1 cellular context compared by ENCODE assay signal in the genomic region with DNA sequence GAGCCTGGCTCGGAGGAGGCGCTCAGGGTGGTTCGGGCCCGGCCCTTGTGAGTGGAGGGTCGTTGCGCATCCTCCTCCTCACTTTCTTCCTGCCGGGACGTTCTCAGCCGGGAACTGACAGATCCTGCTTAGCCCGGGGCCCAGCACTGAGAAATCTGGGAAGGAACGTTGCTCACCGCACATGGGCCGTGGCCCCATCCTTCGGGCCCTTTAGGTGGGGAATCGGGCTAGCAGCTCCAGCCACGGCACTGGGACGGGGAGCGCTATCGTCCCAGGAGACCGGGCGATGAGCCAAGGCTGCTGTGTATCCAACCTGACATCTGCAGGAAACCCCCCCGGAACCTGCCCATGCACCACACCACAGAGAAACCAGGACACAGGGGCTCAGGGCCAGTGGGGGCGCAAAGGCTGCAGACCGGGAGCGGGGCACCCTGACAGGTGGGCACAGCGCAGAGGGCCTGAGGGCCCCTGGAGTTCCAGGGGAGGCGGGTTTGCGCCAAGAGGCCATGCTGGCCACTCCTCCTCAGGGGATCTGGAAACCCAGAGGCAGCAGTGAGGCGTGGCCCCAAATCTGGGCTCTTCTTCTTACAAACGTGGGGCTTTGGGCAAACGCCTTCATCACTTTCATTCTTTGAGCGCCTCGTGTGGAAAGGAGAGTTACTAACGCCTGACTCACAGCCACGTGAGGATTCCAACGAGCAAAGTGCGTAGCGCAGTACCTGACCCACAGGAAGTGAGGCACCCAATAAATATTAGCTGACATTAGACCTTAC.
TF ChIP-seq lines count a peak whose summit lies in the region.

Gene SH2D5 (minus strand): TSS at position 116 of the 773 bp plus-strand sequence. CDS start 4,659 bp downstream, outside the sequence.

TF ChIP-seq in K562, 482 proteins besides CTCF, POLR2A, EP300 and RAD21 (continued from another document and continues in another):
- TF ChIP-seq MGA (IDR thresholded peaks at IDR 0.05): peak; percentile 84
- TF ChIP-seq ZFX (CRISPR knock-in tag; IDR thresholded peaks at IDR 0.05): peak; percentile 46; the same call in 1 of the 2 replicates
- TF ChIP-seq RNF2 (IDR thresholded peaks at IDR 0.05): peak; percentile 24; the same call in 1 of the 2 replicates
- no peak for TF ChIP-seq TGIF2 (CRISPR knock-in tag; IDR thresholded peaks at IDR 0.05)
- TF ChIP-seq PRMT5 (CRISPR knock-in tag; IDR thresholded peaks at IDR 0.05): no peak
- peak; percentile 64 for TF ChIP-seq CTBP1 (IDR thresholded peaks at IDR 0.05; ENCODE audit: borderline replicate concordance)
- TF ChIP-seq DNMT1 (IDR thresholded peaks at IDR 0.05): no peak
- no peak for TF ChIP-seq ARID2 (IDR thresholded peaks at IDR 0.05)
- TF ChIP-seq MCM3 (IDR thresholded peaks at IDR 0.05): no peak
- no peak for TF ChIP-seq TSC22D4 (tag; IDR thresholded peaks at IDR 0.05)
- TF ChIP-seq CBFB (CRISPR knock-in tag; IDR thresholded peaks at IDR 0.05): no peak
- TF ChIP-seq, protein P1, sequence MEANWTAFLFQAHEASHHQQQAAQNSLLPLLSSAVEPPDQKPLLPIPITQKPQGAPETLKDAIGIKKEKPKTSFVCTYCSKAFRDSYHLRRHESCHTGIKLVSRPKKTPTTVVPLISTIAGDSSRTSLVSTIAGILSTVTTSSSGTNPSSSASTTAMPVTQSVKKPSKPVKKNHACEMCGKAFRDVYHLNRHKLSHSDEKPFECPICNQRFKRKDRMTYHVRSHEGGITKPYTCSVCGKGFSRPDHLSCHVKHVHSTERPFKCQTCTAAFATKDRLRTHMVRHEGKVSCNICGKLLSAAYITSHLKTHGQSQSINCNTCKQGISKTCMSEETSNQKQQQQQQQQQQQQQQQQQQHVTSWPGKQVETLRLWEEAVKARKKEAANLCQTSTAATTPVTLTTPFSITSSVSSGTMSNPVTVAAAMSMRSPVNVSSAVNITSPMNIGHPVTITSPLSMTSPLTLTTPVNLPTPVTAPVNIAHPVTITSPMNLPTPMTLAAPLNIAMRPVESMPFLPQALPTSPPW (CRISPR knock-in tag; IDR thresholded peaks at IDR 0.05): peak; percentile 38; the same call in 1 of the 2 replicates
- 0 out of 2 replicates have a peak, but pooled peaks have one; percentile 55 for TF ChIP-seq NR2C2 (CRISPR knock-in tag; IDR thresholded peaks at IDR 0.05)
- no peak for TF ChIP-seq NR2C2 (tag; IDR thresholded peaks at IDR 0.05)
- no peak for TF ChIP-seq MBD1 (CRISPR knock-in tag; IDR thresholded peaks at IDR 0.05)
- TF ChIP-seq, protein P2, sequence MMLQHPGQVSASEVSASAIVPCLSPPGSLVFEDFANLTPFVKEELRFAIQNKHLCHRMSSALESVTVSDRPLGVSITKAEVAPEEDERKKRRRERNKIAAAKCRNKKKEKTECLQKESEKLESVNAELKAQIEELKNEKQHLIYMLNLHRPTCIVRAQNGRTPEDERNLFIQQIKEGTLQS (IDR thresholded peaks at IDR 0.05): peak; percentile 89
- TF ChIP-seq, protein P2 (CRISPR knock-in tag; conservative IDR thresholded peaks at IDR 0.05): peak; percentile 81
- TF ChIP-seq, protein P3, sequence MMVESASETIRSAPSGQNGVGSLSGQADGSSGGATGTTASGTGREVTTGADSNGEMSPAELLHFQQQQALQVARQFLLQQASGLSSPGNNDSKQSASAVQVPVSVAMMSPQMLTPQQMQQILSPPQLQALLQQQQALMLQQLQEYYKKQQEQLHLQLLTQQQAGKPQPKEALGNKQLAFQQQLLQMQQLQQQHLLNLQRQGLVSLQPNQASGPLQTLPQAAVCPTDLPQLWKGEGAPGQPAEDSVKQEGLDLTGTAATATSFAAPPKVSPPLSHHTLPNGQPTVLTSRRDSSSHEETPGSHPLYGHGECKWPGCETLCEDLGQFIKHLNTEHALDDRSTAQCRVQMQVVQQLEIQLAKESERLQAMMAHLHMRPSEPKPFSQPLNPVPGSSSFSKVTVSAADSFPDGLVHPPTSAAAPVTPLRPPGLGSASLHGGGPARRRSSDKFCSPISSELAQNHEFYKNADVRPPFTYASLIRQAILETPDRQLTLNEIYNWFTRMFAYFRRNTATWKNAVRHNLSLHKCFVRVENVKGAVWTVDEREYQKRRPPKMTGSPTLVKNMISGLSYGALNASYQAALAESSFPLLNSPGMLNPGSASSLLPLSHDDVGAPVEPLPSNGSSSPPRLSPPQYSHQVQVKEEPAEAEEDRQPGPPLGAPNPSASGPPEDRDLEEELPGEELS (CRISPR knock-in tag; IDR thresholded peaks at IDR 0.05; ENCODE audit: borderline replicate concordance): peak; percentile 33; the same call in 1 of the 2 replicates
- TF ChIP-seq ETV5 (CRISPR knock-in tag; IDR thresholded peaks at IDR 0.05; ENCODE audit: low read depth): peak; percentile 78; the same call in 1 of the 2 replicates
- TF ChIP-seq TCF3 (CRISPR knock-in tag; IDR thresholded peaks at IDR 0.05): 0 out of 2 replicates have a peak, but pooled peaks have one; percentile 11
- TF ChIP-seq TRIM28 (IDR thresholded peaks at IDR 0.05): no peak
- TF ChIP-seq NKRF (IDR thresholded peaks at IDR 0.05; ENCODE audit: borderline replicate concordance): no peak
- no peak for TF ChIP-seq CREBBP (IDR thresholded peaks at IDR 0.05; ENCODE audit: low read depth, low read length)
- TF ChIP-seq, protein P4, sequence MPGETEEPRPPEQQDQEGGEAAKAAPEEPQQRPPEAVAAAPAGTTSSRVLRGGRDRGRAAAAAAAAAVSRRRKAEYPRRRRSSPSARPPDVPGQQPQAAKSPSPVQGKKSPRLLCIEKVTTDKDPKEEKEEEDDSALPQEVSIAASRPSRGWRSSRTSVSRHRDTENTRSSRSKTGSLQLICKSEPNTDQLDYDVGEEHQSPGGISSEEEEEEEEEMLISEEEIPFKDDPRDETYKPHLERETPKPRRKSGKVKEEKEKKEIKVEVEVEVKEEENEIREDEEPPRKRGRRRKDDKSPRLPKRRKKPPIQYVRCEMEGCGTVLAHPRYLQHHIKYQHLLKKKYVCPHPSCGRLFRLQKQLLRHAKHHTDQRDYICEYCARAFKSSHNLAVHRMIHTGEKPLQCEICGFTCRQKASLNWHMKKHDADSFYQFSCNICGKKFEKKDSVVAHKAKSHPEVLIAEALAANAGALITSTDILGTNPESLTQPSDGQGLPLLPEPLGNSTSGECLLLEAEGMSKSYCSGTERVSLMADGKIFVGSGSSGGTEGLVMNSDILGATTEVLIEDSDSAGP (CRISPR knock-in tag; IDR thresholded peaks at IDR 0.05): peak; percentile 14; the same call in 1 of the 2 replicates
- peak; percentile 89; the same call in 1 of the 2 replicates for TF ChIP-seq ZNF175 (CRISPR knock-in tag; IDR thresholded peaks at IDR 0.05; ENCODE audit: low read depth)
- TF ChIP-seq ZBTB5 (IDR thresholded peaks at IDR 0.05): no peak
- TF ChIP-seq GATA2 (CRISPR knock-in tag; IDR thresholded peaks at IDR 0.05): peak; percentile 24; the same call in 1 of the 2 replicates
